ENCODE assay signal across 1 cellular context in the genomic region with DNA sequence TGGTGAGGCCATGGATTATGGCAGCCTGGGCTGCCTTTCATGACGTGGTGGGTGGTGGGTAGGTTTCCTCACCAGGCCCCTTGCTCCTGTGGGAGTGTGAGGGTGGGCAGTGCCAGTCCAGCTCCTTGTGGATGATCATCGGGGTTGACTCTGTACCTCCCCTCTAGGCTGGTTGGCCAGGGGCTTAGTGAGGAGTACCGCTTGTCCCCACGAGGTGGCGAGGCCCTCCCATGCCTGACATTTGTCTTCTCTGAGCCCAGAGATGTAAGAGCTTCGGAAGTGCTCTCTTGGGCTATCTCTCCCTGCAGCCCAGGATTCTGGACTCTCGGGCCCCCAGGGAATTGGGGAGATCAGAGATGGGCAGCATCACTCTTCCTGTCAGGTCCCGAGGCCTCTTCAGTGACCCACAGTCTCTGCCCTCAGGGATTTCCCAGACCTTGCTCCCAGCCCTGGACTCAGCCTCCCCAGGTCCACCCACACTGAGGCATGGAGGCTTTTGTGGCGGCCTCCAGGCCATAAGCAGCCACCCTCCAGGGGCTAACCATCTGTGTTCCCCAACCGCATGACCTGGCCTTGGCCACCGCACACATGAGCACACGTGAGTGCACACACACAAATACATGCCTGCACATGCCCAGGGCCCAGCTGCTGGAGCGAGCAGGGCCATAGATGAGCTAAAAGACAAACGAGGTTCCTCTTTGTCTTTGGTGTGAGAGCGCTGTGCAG.
TF ChIP-seq lines count a peak whose summit lies in the region.

No MANE protein-coding gene starts in this region.

TF ChIP-seq in K562, 482 proteins besides CTCF, POLR2A, EP300 and RAD21 (continued from another document):
- TF ChIP-seq, protein P1, sequence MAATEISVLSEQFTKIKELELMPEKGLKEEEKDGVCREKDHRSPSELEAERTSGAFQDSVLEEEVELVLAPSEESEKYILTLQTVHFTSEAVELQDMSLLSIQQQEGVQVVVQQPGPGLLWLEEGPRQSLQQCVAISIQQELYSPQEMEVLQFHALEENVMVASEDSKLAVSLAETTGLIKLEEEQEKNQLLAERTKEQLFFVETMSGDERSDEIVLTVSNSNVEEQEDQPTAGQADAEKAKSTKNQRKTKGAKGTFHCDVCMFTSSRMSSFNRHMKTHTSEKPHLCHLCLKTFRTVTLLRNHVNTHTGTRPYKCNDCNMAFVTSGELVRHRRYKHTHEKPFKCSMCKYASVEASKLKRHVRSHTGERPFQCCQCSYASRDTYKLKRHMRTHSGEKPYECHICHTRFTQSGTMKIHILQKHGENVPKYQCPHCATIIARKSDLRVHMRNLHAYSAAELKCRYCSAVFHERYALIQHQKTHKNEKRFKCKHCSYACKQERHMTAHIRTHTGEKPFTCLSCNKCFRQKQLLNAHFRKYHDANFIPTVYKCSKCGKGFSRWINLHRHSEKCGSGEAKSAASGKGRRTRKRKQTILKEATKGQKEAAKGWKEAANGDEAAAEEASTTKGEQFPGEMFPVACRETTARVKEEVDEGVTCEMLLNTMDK (IDR thresholded peaks at IDR 0.05; ENCODE audit: borderline replicate concordance, insufficient read depth, low read depth, low read length, poor library complexity, severe bottlenecking) = peak; percentile 19
- TF ChIP-seq STAG1 (CRISPR knock-in tag; IDR thresholded peaks at IDR 0.05; ENCODE audit: borderline replicate concordance) = peak; percentile 43; the same call in 1 of the 2 replicates
- TF ChIP-seq, protein P2, sequence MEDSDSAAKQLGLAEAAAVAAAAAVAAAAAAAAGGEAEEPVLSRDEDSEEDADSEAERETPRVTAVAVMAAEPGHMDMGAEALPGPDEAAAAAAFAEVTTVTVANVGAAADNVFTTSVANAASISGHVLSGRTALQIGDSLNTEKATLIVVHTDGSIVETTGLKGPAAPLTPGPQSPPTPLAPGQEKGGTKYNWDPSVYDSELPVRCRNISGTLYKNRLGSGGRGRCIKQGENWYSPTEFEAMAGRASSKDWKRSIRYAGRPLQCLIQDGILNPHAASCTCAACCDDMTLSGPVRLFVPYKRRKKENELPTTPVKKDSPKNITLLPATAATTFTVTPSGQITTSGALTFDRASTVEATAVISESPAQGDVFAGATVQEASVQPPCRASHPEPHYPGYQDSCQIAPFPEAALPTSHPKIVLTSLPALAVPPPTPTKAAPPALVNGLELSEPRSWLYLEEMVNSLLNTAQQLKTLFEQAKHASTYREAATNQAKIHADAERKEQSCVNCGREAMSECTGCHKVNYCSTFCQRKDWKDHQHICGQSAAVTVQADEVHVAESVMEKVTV (CRISPR knock-in tag; IDR thresholded peaks at IDR 0.05) = 0 out of 2 replicates have a peak, but pooled peaks have one; percentile 28
- TF ChIP-seq MAZ (CRISPR knock-in tag; conservative IDR thresholded peaks at IDR 0.05 in 1 of 2, IDR thresholded peaks at IDR 0.05 in 1 of 2) = no peak
